In the genomic region with DNA sequence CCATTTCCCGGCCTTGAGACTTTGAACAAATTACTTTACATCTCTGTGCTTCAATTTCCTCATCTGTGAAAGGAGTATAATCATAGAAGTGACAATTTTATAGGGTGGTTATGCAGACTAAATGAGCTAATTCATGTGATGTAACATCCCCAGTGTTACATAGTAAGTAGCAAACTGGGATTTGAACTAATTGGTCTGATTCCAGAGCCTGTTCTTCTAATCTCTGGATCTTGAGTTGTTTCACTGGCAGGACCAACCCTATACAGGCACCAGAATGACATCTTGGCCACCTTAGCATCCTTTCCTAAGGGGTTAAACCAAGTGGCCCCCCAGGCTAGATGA, we compare ENCODE assay signal across 3 cellular contexts.
A peak's percentile ranks its signal among the peaks of the same experiment; 100 is the strongest.
TF ChIP-seq lines count a peak whose summit lies in the region.

No MANE protein-coding gene starts in this region.

TF ChIP-seq in HEK293, 187 proteins besides CTCF, POLR2A, EP300 and RAD21:
- TF ChIP-seq, protein P1, sequence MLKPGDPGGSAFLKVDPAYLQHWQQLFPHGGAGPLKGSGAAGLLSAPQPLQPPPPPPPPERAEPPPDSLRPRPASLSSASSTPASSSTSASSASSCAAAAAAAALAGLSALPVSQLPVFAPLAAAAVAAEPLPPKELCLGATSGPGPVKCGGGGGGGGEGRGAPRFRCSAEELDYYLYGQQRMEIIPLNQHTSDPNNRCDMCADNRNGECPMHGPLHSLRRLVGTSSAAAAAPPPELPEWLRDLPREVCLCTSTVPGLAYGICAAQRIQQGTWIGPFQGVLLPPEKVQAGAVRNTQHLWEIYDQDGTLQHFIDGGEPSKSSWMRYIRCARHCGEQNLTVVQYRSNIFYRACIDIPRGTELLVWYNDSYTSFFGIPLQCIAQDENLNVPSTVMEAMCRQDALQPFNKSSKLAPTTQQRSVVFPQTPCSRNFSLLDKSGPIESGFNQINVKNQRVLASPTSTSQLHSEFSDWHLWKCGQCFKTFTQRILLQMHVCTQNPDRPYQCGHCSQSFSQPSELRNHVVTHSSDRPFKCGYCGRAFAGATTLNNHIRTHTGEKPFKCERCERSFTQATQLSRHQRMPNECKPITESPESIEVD (tag by site-specific recombination; IDR thresholded peaks at IDR 0.05): peak; percentile 62
- TF ChIP-seq ZFP37 (tag by site-specific recombination; IDR thresholded peaks at IDR 0.05) (no peak), ZEB2 (tag by site-specific recombination; IDR thresholded peaks at IDR 0.05) (0 out of 2 replicates have a peak, but pooled peaks have one; percentile 35)
- TF ChIP-seq, protein P2, sequence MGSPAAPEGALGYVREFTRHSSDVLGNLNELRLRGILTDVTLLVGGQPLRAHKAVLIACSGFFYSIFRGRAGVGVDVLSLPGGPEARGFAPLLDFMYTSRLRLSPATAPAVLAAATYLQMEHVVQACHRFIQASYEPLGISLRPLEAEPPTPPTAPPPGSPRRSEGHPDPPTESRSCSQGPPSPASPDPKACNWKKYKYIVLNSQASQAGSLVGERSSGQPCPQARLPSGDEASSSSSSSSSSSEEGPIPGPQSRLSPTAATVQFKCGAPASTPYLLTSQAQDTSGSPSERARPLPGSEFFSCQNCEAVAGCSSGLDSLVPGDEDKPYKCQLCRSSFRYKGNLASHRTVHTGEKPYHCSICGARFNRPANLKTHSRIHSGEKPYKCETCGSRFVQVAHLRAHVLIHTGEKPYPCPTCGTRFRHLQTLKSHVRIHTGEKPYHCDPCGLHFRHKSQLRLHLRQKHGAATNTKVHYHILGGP (tag by site-specific recombination; IDR thresholded peaks at IDR 0.05): no peak

TF ChIP-seq in GM12878, 131 proteins besides CTCF, POLR2A, EP300 and RAD21:
- TF ChIP-seq, protein P3, sequence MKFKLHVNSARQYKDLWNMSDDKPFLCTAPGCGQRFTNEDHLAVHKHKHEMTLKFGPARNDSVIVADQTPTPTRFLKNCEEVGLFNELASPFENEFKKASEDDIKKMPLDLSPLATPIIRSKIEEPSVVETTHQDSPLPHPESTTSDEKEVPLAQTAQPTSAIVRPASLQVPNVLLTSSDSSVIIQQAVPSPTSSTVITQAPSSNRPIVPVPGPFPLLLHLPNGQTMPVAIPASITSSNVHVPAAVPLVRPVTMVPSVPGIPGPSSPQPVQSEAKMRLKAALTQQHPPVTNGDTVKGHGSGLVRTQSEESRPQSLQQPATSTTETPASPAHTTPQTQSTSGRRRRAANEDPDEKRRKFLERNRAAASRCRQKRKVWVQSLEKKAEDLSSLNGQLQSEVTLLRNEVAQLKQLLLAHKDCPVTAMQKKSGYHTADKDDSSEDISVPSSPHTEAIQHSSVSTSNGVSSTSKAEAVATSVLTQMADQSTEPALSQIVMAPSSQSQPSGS (IDR thresholded peaks at IDR 0.05; ENCODE audit: low read length): no peak
- peak; percentile 7; the same call in 1 of the 2 replicates for TF ChIP-seq CREM (IDR thresholded peaks at IDR 0.05; ENCODE audit: low read depth)

TF ChIP-seq in HepG2, 621 proteins besides CTCF, POLR2A, EP300 and RAD21:
- TF ChIP-seq, protein P4, sequence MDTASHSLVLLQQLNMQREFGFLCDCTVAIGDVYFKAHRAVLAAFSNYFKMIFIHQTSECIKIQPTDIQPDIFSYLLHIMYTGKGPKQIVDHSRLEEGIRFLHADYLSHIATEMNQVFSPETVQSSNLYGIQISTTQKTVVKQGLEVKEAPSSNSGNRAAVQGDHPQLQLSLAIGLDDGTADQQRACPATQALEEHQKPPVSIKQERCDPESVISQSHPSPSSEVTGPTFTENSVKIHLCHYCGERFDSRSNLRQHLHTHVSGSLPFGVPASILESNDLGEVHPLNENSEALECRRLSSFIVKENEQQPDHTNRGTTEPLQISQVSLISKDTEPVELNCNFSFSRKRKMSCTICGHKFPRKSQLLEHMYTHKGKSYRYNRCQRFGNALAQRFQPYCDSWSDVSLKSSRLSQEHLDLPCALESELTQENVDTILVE (CRISPR knock-in tag; IDR thresholded peaks at IDR 0.05): no peak
- no peak for TF ChIP-seq ZC3H4 (CRISPR knock-in tag; IDR thresholded peaks at IDR 0.05; ENCODE audit: borderline replicate concordance)
- TF ChIP-seq, protein P5, sequence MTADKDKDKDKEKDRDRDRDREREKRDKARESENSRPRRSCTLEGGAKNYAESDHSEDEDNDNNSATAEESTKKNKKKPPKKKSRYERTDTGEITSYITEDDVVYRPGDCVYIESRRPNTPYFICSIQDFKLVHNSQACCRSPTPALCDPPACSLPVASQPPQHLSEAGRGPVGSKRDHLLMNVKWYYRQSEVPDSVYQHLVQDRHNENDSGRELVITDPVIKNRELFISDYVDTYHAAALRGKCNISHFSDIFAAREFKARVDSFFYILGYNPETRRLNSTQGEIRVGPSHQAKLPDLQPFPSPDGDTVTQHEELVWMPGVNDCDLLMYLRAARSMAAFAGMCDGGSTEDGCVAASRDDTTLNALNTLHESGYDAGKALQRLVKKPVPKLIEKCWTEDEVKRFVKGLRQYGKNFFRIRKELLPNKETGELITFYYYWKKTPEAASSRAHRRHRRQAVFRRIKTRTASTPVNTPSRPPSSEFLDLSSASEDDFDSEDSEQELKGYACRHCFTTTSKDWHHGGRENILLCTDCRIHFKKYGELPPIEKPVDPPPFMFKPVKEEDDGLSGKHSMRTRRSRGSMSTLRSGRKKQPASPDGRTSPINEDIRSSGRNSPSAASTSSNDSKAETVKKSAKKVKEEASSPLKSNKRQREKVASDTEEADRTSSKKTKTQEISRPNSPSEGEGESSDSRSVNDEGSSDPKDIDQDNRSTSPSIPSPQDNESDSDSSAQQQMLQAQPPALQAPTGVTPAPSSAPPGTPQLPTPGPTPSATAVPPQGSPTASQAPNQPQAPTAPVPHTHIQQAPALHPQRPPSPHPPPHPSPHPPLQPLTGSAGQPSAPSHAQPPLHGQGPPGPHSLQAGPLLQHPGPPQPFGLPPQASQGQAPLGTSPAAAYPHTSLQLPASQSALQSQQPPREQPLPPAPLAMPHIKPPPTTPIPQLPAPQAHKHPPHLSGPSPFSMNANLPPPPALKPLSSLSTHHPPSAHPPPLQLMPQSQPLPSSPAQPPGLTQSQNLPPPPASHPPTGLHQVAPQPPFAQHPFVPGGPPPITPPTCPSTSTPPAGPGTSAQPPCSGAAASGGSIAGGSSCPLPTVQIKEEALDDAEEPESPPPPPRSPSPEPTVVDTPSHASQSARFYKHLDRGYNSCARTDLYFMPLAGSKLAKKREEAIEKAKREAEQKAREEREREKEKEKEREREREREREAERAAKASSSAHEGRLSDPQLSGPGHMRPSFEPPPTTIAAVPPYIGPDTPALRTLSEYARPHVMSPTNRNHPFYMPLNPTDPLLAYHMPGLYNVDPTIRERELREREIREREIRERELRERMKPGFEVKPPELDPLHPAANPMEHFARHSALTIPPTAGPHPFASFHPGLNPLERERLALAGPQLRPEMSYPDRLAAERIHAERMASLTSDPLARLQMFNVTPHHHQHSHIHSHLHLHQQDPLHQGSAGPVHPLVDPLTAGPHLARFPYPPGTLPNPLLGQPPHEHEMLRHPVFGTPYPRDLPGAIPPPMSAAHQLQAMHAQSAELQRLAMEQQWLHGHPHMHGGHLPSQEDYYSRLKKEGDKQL (CRISPR knock-in tag; IDR thresholded peaks at IDR 0.05; ENCODE audit: low read depth): no peak
